In the genomic region with DNA sequence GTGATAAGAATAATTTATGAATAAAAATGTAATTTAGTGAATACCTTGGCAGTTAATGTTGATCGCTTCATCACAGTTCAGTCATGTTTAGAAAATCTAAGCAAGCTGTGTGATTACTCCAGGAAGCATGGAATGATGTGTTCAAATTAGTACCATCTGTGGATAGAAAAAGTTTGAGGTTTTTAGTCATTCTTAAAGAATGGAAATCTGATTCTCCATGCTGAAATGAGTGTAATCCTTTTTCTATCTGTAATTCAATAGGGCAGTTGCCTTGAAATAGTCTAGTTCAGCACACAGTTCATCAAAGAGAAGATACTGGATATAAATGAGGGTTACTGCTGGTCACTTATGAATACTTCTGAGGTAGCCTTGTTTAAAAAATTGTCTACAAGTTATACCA, we compare ENCODE assay signal across 12 cellular contexts.
DNase-seq lines count a peak whose midpoint lies in the region; ATAC-seq and TF ChIP-seq lines count a peak whose summit lies in the region.
"Had no signal": no experiment of that assay in that cellular context is flagged by ENCODE, and none has a peak within 500 bp of the region (broad histone marks: within the 10 kb centered on the region; RNA-seq: fewer than 3 reads in every experiment).

No MANE protein-coding gene starts in this region.

- peak overlapping the region; percentile 70 for H3K9ac ChIP-seq in mesenchymal stem cell (ENCODE audit: low read length)

- no peaks in the 10 kb centered on the region for H3K79me1 ChIP-seq in mesenchymal stem cell (replicated peaks; ENCODE audit: low read length, poor library complexity, severe bottlenecking)

- no peak overlapping the region for H3K18ac ChIP-seq in mesenchymal stem cell (ENCODE audit: low read depth in 1 of 2, low read length in 2 of 2)

- H3K4me3 ChIP-seq in MG63 (peak overlapping the region; percentile 38), cardiac fibroblast (replicated peaks in 1 of 2; ENCODE audit: low read depth in 2 of 2, low read length in 2 of 2) (peak overlapping the region in 1 of 2 donors; percentile 38), mesenchymal stem cell (ENCODE audit: insufficient read depth in 1 of 2, low read depth in 1 of 2, low read length in 2 of 2) (no peak overlapping the region)
- H3K4me3 ChIP-seq: esophagus squamous epithelium had no signal

- H2AFZ ChIP-seq in mesenchymal stem cell (ENCODE audit: low read depth, low read length): no peak overlapping the region

- H3K27ac ChIP-seq in mesenchymal stem cell (ENCODE audit: low read length, poor library complexity, severe bottlenecking): peak overlapping the region; percentile 96
- H3K27ac ChIP-seq: esophagus squamous epithelium had no signal

- peaks cover 2% of the 10 kb centered on the region for H3K4me1 ChIP-seq in mesenchymal stem cell (ENCODE audit: control insufficient read depth, insufficient read depth, low read depth, low read length)
- H3K4me1 ChIP-seq: esophagus squamous epithelium had no signal

- no peak overlapping the region for H3K14ac ChIP-seq in mesenchymal stem cell (ENCODE audit: low read length in 2 of 2)

- no peak overlapping the region for H4K91ac ChIP-seq in mesenchymal stem cell (ENCODE audit: low read length)

- H3K36me3 ChIP-seq in MG63 (peaks cover 12% of the 10 kb centered on the region), mesenchymal stem cell (ENCODE audit: control insufficient read depth in 1 of 2, insufficient read depth in 2 of 2, low read depth in 1 of 2, low read length in 2 of 2) (no peaks in the 10 kb centered on the region)
- H3K36me3 ChIP-seq: esophagus squamous epithelium had no signal

- H3K4me2 ChIP-seq in mesenchymal stem cell (ENCODE audit: low read length, poor library complexity, severe bottlenecking): no peak overlapping the region

- H3K27me3 ChIP-seq in MG63 (no peaks in the 10 kb centered on the region), mesenchymal stem cell (ENCODE audit: control insufficient read depth in 1 of 2, insufficient read depth in 1 of 2, low read length in 2 of 2) (no peaks in the 10 kb centered on the region)
- H3K27me3 ChIP-seq: esophagus squamous epithelium had no signal

- H4K8ac ChIP-seq in mesenchymal stem cell (ENCODE audit: low read length): no peak overlapping the region

- no peak overlapping the region for H2BK15ac ChIP-seq in mesenchymal stem cell (ENCODE audit: low read depth, poor library complexity, severe bottlenecking)

- H3K9me3 ChIP-seq in MG63 (peaks cover 4% of the 10 kb centered on the region; the same call in 1 of the 2 replicates), mesenchymal stem cell (ENCODE audit: control insufficient read depth, low read length) (no peaks in the 10 kb centered on the region)
- H3K9me3 ChIP-seq: esophagus squamous epithelium had no signal

- no peak overlapping the region for H2BK120ac ChIP-seq in mesenchymal stem cell (ENCODE audit: low read depth, low read length)

- H3K4ac ChIP-seq in mesenchymal stem cell (ENCODE audit: low read depth in 1 of 2, low read length in 2 of 2): no peak overlapping the region

- H2AK5ac ChIP-seq in mesenchymal stem cell (ENCODE audit: low read length, severe bottlenecking): no peak overlapping the region

- ATAC-seq in GM19324 (IDR thresholded peaks at IDR 0.05; ENCODE audit: low FRiP score, unreplicated experiment): no peak

- no peak overlapping the region for H2BK12ac ChIP-seq in mesenchymal stem cell (ENCODE audit: low read length in 2 of 2)

- DNase-seq in AG09319 (ENCODE audit: extremely low read depth, low read depth) (peak; percentile 68), MG63 (no peak), cardiac fibroblast (ENCODE audit: low read depth in 2 of 2) (peak; percentile 73 to 95), mesenchymal stem cell (peak; percentile 82), NCI-H774 (lab: John Stamatoyannopoulos, UW) (no peak), SK-N-DZ (ENCODE audit: low spot score) (no peak), NCI-H2107 treated with DMSO at 0.1 percent for 48 hours (lab: John Stamatoyannopoulos, UW; ENCODE audit: unreplicated experiment) (no peak)
- DNase-seq: CD4-positive, CD25-positive, alpha-beta regulatory T cell; esophagus squamous epithelium; NCI-H1092; NCI-H748 treated with DMSO at 0.1 percent for 48 hours had no signal

- no peak overlapping the region for H3K23ac ChIP-seq in mesenchymal stem cell (ENCODE audit: low read length in 2 of 2)

- WGBS in mesenchymal stem cell: 5% methylated on average over 1 of the region's 1 CpG

- no peak for TF ChIP-seq CTCF in AG09319 (IDR thresholded peaks at IDR 0.05; ENCODE audit: low read depth, low read length)
- no peak for TF ChIP-seq CTCF in cardiac fibroblast (IDR thresholded peaks at IDR 0.05; ENCODE audit: low read depth, low read length)

- no peak overlapping the region for H2BK5ac ChIP-seq in mesenchymal stem cell (ENCODE audit: low read depth, low read length, poor library complexity, severe bottlenecking)

Comparison
In these comparisons a context has a peak if more than half of its experiments do, and no peak if none do; other contexts are left out.
1. DNase-seq: peak in AG09319 (single experiment), cardiac fibroblast (2 of 2) and mesenchymal stem cell (single experiment); none in MG63 (single experiment), NCI-H774 (single experiment), SK-N-DZ (single experiment) and NCI-H2107 treated with DMSO at 0.1 percent for 48 hours (single experiment).